Comparison of ENCODE assay signal across 7 cellular contexts in the genomic region with DNA sequence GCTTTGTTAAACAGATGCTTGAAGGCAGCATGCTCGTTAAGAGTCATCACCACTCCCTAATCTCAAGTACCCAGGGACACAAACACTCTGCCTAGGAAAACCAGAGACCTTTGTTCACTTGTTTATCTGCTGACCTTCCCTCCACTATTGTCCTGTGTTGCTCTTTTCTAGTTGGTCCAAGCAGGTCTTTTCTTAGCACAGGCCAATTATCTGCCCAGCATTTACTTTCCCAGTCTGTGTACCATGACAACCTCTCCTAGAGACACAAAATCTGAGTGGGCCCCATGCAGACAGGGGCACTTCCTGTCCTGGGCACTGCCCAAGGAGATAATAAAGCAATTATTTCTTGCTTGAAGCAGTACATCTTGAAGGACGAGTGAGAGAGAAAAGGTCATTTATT. TPM values are rescaled to one million over a fixed set of nuclear protein-coding genes. Genes with fewer than 3 reads are reported as not detected.
"Had no signal": no experiment of that assay in that cellular context is flagged by ENCODE, and none has a peak within 500 bp of the region (broad histone marks: within the 10 kb centered on the region; RNA-seq: fewer than 3 reads in every experiment).

No MANE protein-coding gene starts in this region.

RNA-seq across cellular contexts. Expression of gene PRSS8, which starts 34.5 kb away (rescaled TPM):
- total RNA-seq: activated T-helper 2 cell treated with anti-CD3 and anti-CD28 coated beads, Interferon-gamma antibody, Interleukin-2, Interleukin-4, amounts not matched to agents 10 μg/mL and 5 μg/mL and 100 μg/mL, durations not matched to agents 14 hours and 24 hours and 36 hours; fibroblast of lung; lung microvascular endothelial cell; natural killer cell; T-helper 17 cell; temporal lobe had no signal
- polyA plus RNA-seq: fibroblast of lung had no signal

RNA-seq across cellular contexts. Expression of gene TRIM72, which starts 43.8 kb away (rescaled TPM):
- total RNA-seq: activated T-helper 2 cell treated with anti-CD3 and anti-CD28 coated beads, Interferon-gamma antibody, Interleukin-2, Interleukin-4, amounts not matched to agents 10 μg/mL and 5 μg/mL and 100 μg/mL, durations not matched to agents 14 hours and 24 hours and 36 hours; fibroblast of lung; kidney epithelial cell; lung microvascular endothelial cell had no signal
- polyA plus RNA-seq: fibroblast of lung had no signal
